8 cellular contexts compared by ENCODE assay signal in genomic region chr19:55657004-55657747, GRCh38. TPM values are rescaled to one million over a fixed set of nuclear protein-coding genes. Genes with fewer than 3 reads are reported as not detected.
A peak's percentile ranks its signal among the peaks of the same experiment; 100 is the strongest.
DNase-seq lines count a peak whose midpoint lies in the region; ATAC-seq and TF ChIP-seq lines count a peak whose summit lies in the region.

No MANE protein-coding gene starts in this region.

- no peak overlapping the region for H3K27ac ChIP-seq in HUES6 (ENCODE audit: low read depth, low read length)
- peak overlapping the region; percentile 19 for H3K27ac ChIP-seq in mesenchymal stem cell (ENCODE audit: low read length, poor library complexity, severe bottlenecking)

- H2BK15ac ChIP-seq in mesenchymal stem cell (ENCODE audit: low read depth, poor library complexity, severe bottlenecking): no peak overlapping the region

- WGBS in mesenchymal stem cell: 73% methylated on average over 18 of the region's 18 CpGs

- no peak overlapping the region for H2AFZ ChIP-seq in mesenchymal stem cell (ENCODE audit: low read depth, low read length)

- H2BK120ac ChIP-seq in mesenchymal stem cell (ENCODE audit: low read depth, low read length): no peak overlapping the region

- DNase-seq in AG09309 (ENCODE audit: low read depth): no peak
- DNase-seq in astrocyte of the cerebellum (ENCODE audit: low read depth): no peak
- no peak for DNase-seq in mesenchymal stem cell
- DNase-seq in Right ventricle myocardium superior: no peak

- TF ChIP-seq CTCF in AG09309 (IDR thresholded peaks at IDR 0.05; ENCODE audit: control insufficient read depth, insufficient read depth, low read depth, low read length, missing control alignments) (no peak), astrocyte of the cerebellum (IDR thresholded peaks at IDR 0.05; ENCODE audit: low read depth, low read length, missing control alignments) (no peak)

- H3K9ac ChIP-seq in HUES6 (ENCODE audit: low read length) (peak overlapping the region; percentile 42), mesenchymal stem cell (ENCODE audit: low read length) (peak overlapping the region; percentile 99)

- in situ Hi-C loops in astrocyte of the cerebellum (cut with HindIII; ENCODE audit: low sequenced_read_pairs): no loop called here

- H3K36me3 ChIP-seq in HUES6 (ENCODE audit: control insufficient read depth, insufficient read depth, low read length) (peaks cover 43% of the 10 kb centered on the region), mesenchymal stem cell (ENCODE audit: control insufficient read depth in 1 of 2, insufficient read depth in 2 of 2, low read depth in 1 of 2, low read length in 2 of 2) (peaks cover 31 to 53% of the 10 kb centered on the region in 2 experiments)

- H3K18ac ChIP-seq in mesenchymal stem cell (ENCODE audit: low read depth in 1 of 2, low read length in 2 of 2): no peak overlapping the region

- no peak overlapping the region for H3K14ac ChIP-seq in mesenchymal stem cell (ENCODE audit: low read length in 2 of 2)

- peaks cover 10% of the 10 kb centered on the region for H3K79me1 ChIP-seq in mesenchymal stem cell (replicated peaks; ENCODE audit: low read length, poor library complexity, severe bottlenecking)

- H4K8ac ChIP-seq in mesenchymal stem cell (ENCODE audit: low read length): no peak overlapping the region

- H3K4me3 ChIP-seq in AG09309 (ENCODE audit: control insufficient read depth, low read depth, low read length) (peak overlapping the region; percentile 80), HUES6 (ENCODE audit: low read depth, low read length) (peak overlapping the region; percentile 97), astrocyte of the cerebellum (ENCODE audit: low read depth, low read length) (peak overlapping the region; percentile 73), mesenchymal stem cell (ENCODE audit: insufficient read depth in 1 of 2, low read depth in 1 of 2, low read length in 2 of 2) (peak overlapping the region in 1 of 2 experiments; percentile 92)

- H4K91ac ChIP-seq in mesenchymal stem cell (ENCODE audit: low read length): no peak overlapping the region

- H2AK5ac ChIP-seq in mesenchymal stem cell (ENCODE audit: low read length, severe bottlenecking): no peak overlapping the region

- intact Hi-C loops in Right ventricle myocardium superior (cut with DNase I): no loop called here

- no peak overlapping the region for H3K23ac ChIP-seq in mesenchymal stem cell (ENCODE audit: low read length in 2 of 2)

- H2BK5ac ChIP-seq in mesenchymal stem cell (ENCODE audit: low read depth, low read length, poor library complexity, severe bottlenecking): no peak overlapping the region

- peak overlapping the region; percentile 0 for H3K4me2 ChIP-seq in mesenchymal stem cell (ENCODE audit: low read length, poor library complexity, severe bottlenecking)

- no peak for ATAC-seq in activated CD4-positive, CD25-positive, alpha-beta regulatory T cell treated with anti-CD3 and anti-CD28 coated beads, Interleukin-2, amount 50 U/mL, for 24 hours
- no peak for ATAC-seq in Right ventricle myocardium superior (ENCODE audit: poor library complexity)
- no peak for ATAC-seq in GM18519 (IDR thresholded peaks at IDR 0.05; ENCODE audit: low FRiP score, unreplicated experiment)
- ATAC-seq in HG02938 (IDR thresholded peaks at IDR 0.05; ENCODE audit: unreplicated experiment): no peak

- H3K4ac ChIP-seq in mesenchymal stem cell (ENCODE audit: low read depth in 1 of 2, low read length in 2 of 2): no peak overlapping the region

- H2BK12ac ChIP-seq in mesenchymal stem cell (ENCODE audit: low read length in 2 of 2): no peak overlapping the region

- H3K4me1 ChIP-seq in HUES6 (ENCODE audit: control insufficient read depth, insufficient read depth, low read length) (peaks cover 22% of the 10 kb centered on the region), mesenchymal stem cell (ENCODE audit: control insufficient read depth, insufficient read depth, low read depth, low read length) (peaks cover 30% of the 10 kb centered on the region)

- H3K9me3 ChIP-seq in HUES6 (ENCODE audit: control insufficient read depth, insufficient read depth, low read depth, low read length) (no peaks in the 10 kb centered on the region), mesenchymal stem cell (ENCODE audit: control insufficient read depth, low read length) (no peaks in the 10 kb centered on the region)

- no peaks in the 10 kb centered on the region for H3K27me3 ChIP-seq in HUES6 (ENCODE audit: control insufficient read depth, insufficient read depth, low read length)
- no peaks in the 10 kb centered on the region for H3K27me3 ChIP-seq in mesenchymal stem cell (ENCODE audit: control insufficient read depth in 1 of 2, insufficient read depth in 1 of 2, low read length in 2 of 2)

RNA-seq across cellular contexts. Expression of gene U2AF2, which starts 2.3 kb away (rescaled TPM):
- 90.3 TPM for polyA plus RNA-seq in mesenchymal stem cell (2013, experiment 1 of 2)
- 82.6 TPM for polyA plus RNA-seq in mesenchymal stem cell (2013, experiment 2 of 2)
- total RNA-seq in Right ventricle myocardium superior: 75.1 TPM

RNA-seq across cellular contexts. Expression of gene CCDC106, which starts 9.2 kb away (rescaled TPM):
- polyA plus RNA-seq in mesenchymal stem cell (2013, experiment 1 of 2): 19.4 TPM
- polyA plus RNA-seq in mesenchymal stem cell (2013, experiment 2 of 2): 19.0 TPM
- total RNA-seq in Right ventricle myocardium superior: 20.5 TPM

RNA-seq across cellular contexts. Expression of gene ZNF581, which starts 13.7 kb away (rescaled TPM):
- 30.2 TPM for polyA plus RNA-seq in mesenchymal stem cell (2013, experiment 1 of 2)
- 31.9 TPM for polyA plus RNA-seq in mesenchymal stem cell (2013, experiment 2 of 2)
- 7.1 TPM for total RNA-seq in Right ventricle myocardium superior

RNA-seq across cellular contexts. Expression of gene ZNF580, which starts 16.4 kb away (rescaled TPM):
- polyA plus RNA-seq in mesenchymal stem cell (2013, experiment 1 of 2): 46.7 TPM
- polyA plus RNA-seq in mesenchymal stem cell (2013, experiment 2 of 2): 48.6 TPM
- total RNA-seq in Right ventricle myocardium superior: 11.9 TPM

RNA-seq across cellular contexts. Expression of gene EPN1, which starts 17.9 kb away (rescaled TPM):
- polyA plus RNA-seq in mesenchymal stem cell (2013, experiment 1 of 2): 111 TPM
- 108 TPM for polyA plus RNA-seq in mesenchymal stem cell (2013, experiment 2 of 2)
- 223 TPM for total RNA-seq in Right ventricle myocardium superior
